8 cellular contexts compared by ENCODE assay signal in genomic region chr2:224442092-224442999, GRCh38. TPM values are rescaled to one million over a fixed set of nuclear protein-coding genes. Genes with fewer than 3 reads are reported as not detected.
DNase-seq lines count a peak whose midpoint lies in the region; ATAC-seq and TF ChIP-seq lines count a peak whose summit lies in the region.

No MANE protein-coding gene starts in this region.

- no peak overlapping the region for H4K91ac ChIP-seq in H9 (ENCODE audit: insufficient read length, low read depth, low read length)

- H2AK5ac ChIP-seq in H9 (ENCODE audit: insufficient read length, low read length): no peak overlapping the region

- no peaks in the 10 kb centered on the region for H3K36me3 Mint-ChIP-seq in activated CD4-positive, alpha-beta memory T cell treated with anti-CD3 and anti-CD28 coated beads for 36 hours
- H3K36me3 Mint-ChIP-seq in stimulated activated effector memory CD8-positive, alpha-beta T cell treated with anti-CD3 and anti-CD28 coated beads, Interleukin-12 subunit alpha, Interleukin-12 subunit beta, amount 100 ng/mL, for 72 hours: no peaks in the 10 kb centered on the region
- peaks cover 0 to 27% (median 2%) of the 10 kb centered on the region in 3 experiments; a peak in 4 of 7 replicates for H3K36me3 Mint-ChIP-seq in H9 (ENCODE audit: insufficient read depth in 1 of 3, low read depth in 3 of 3)

- DNase-seq in CD1c-positive myeloid dendritic cell (ENCODE audit: extremely low spot score): peak; percentile 15
- DNase-seq in activated CD4-positive, alpha-beta memory T cell treated with anti-CD3 and anti-CD28 coated beads for 36 hours: peak; percentile 13
- peak in 1 of 2 donors; percentile 33 for DNase-seq in heart right ventricle
- DNase-seq in stimulated activated effector memory CD8-positive, alpha-beta T cell treated with anti-CD3 and anti-CD28 coated beads, Interleukin-12 subunit alpha, Interleukin-12 subunit beta, amount 100 ng/mL, for 72 hours (ENCODE audit: low spot score in 2 of 2): peak in 1 of 2 donors; percentile 3
- DNase-seq in H9: no peak
- no peak for DNase-seq in midbrain (lab: John Stamatoyannopoulos, UW)
- DNase-seq in NCI-H2227 treated with DMSO at 0.1 percent for 48 hours (lab: John Stamatoyannopoulos, UW): no peak

- H3K14ac ChIP-seq in H9 (ENCODE audit: insufficient read depth, low read length): no peak overlapping the region

- POLR2A ChIA-PET in activated CD4-positive, alpha-beta memory T cell treated with anti-CD3 and anti-CD28 coated beads for 36 hours (lab: Charles Lee): interaction anchor here (1.4 kb wide), 1 partner anchor 41 kb away, joined by 3 read pairs; the partner anchor contains the start of gene FAM124B

- H3K4me1 Mint-ChIP-seq in activated CD4-positive, alpha-beta memory T cell treated with anti-CD3 and anti-CD28 coated beads for 36 hours (ENCODE audit: low read depth): peaks cover 10% of the 10 kb centered on the region
- peaks cover 13% of the 10 kb centered on the region for H3K4me1 Mint-ChIP-seq in stimulated activated effector memory CD8-positive, alpha-beta T cell treated with anti-CD3 and anti-CD28 coated beads, Interleukin-12 subunit alpha, Interleukin-12 subunit beta, amount 100 ng/mL, for 72 hours
- peaks cover 0 to 3% of the 10 kb centered on the region in 2 experiments; a peak in 2 of 4 replicates for H3K4me1 Mint-ChIP-seq in H9

- H3K18ac ChIP-seq in H9 (ENCODE audit: insufficient read length, low read depth, low read length): no peak overlapping the region

- H3K56ac ChIP-seq in H9 (ENCODE audit: insufficient read length, low read depth, low read length): no peak overlapping the region

- no peak overlapping the region for H3K9ac ChIP-seq in H9 (ENCODE audit: extremely low read depth, insufficient read length, low read length)

- no peak for TF ChIP-seq CTCF in heart right ventricle (IDR thresholded peaks at IDR 0.05)
- no peak for TF ChIP-seq CTCF in H9 (conservative IDR thresholded peaks at IDR 0.05)

- peak overlapping the region; percentile 41 to 63 (median 58) for H3K4me3 ChIP-seq in heart right ventricle

- no peaks in the 10 kb centered on the region for H3K23me2 ChIP-seq in H9 (ENCODE audit: insufficient read length, low read depth, low read length, poor library complexity, severe bottlenecking)

- 2% methylated on average over 79 to 85 of the region's 85 CpGs for WGBS in heart right ventricle, 2 donors
- WGBS in H9 (ENCODE audit: extremely low coverage, insufficient read length, low lambda C conversion rate): no CpG with 5 or more reads among the region's 85 CpGs

- no peaks in the 10 kb centered on the region for H4K20me1 ChIP-seq in H9 (ENCODE audit: control insufficient read depth, insufficient read depth, insufficient read length)

- peak; percentile 69 for ATAC-seq in GM19438 (IDR thresholded peaks at IDR 0.05; ENCODE audit: low read depth, unreplicated experiment)
- peak in 5 of 8 donors; percentile 22 to 67 (median 64) for ATAC-seq in heart right ventricle
- ATAC-seq in stimulated activated effector memory CD8-positive, alpha-beta T cell treated with anti-CD3 and anti-CD28 coated beads, Interleukin-12 subunit alpha, Interleukin-12 subunit beta, amount 100 ng/mL, for 72 hours: peak; percentile 55

- no peaks in the 10 kb centered on the region for H3K9me3 Mint-ChIP-seq in activated CD4-positive, alpha-beta memory T cell treated with anti-CD3 and anti-CD28 coated beads for 36 hours
- no peaks in the 10 kb centered on the region for H3K9me3 Mint-ChIP-seq in stimulated activated effector memory CD8-positive, alpha-beta T cell treated with anti-CD3 and anti-CD28 coated beads, Interleukin-12 subunit alpha, Interleukin-12 subunit beta, amount 100 ng/mL, for 72 hours
- H3K9me3 Mint-ChIP-seq in H9: peaks cover 13 to 14% of the 10 kb centered on the region in 2 experiments

- H2BK12ac ChIP-seq in H9 (ENCODE audit: insufficient read length, low read depth, low read length): no peak overlapping the region

- no peak overlapping the region for H3T11ph ChIP-seq in H9 (ENCODE audit: low read length)

- H2AFZ ChIP-seq in H9 (ENCODE audit: low read length): no peak overlapping the region

- CTCF ChIA-PET in activated CD4-positive, alpha-beta memory T cell treated with anti-CD3 and anti-CD28 coated beads for 36 hours (lab: Charles Lee): interaction anchor here (1.1 kb wide), 1 partner anchor 209 kb away, joined by 3 read pairs; no protein-coding TSS in a partner anchor

- H3K4me3 Mint-ChIP-seq in activated CD4-positive, alpha-beta memory T cell treated with anti-CD3 and anti-CD28 coated beads for 36 hours: peak overlapping the region; percentile 51
- peak overlapping the region; percentile 53 for H3K4me3 Mint-ChIP-seq in stimulated activated effector memory CD8-positive, alpha-beta T cell treated with anti-CD3 and anti-CD28 coated beads, Interleukin-12 subunit alpha, Interleukin-12 subunit beta, amount 100 ng/mL, for 72 hours
- peak overlapping the region in 1 of 2 experiments; percentile 55; a peak in 1 of 5 replicates for H3K4me3 Mint-ChIP-seq in H9

- no peaks in the 10 kb centered on the region for H3K36me3 ChIP-seq in heart right ventricle

- peaks cover 40% of the 10 kb centered on the region for H3K27me3 Mint-ChIP-seq in activated CD4-positive, alpha-beta memory T cell treated with anti-CD3 and anti-CD28 coated beads for 36 hours
- no peaks in the 10 kb centered on the region for H3K27me3 Mint-ChIP-seq in H9 (ENCODE audit: low read depth)

- H3K4me1 ChIP-seq in heart right ventricle: peaks cover 0 to 14% (median 9%) of the 10 kb centered on the region in 9 donors
- H3K4me1 ChIP-seq in H9 (ENCODE audit: insufficient read depth, low read length): no peaks in the 10 kb centered on the region

- no peak overlapping the region for H2BK5ac ChIP-seq in H9 (ENCODE audit: insufficient read length, low read length)

- no peak overlapping the region for H4K8ac ChIP-seq in H9 (replicated peaks; ENCODE audit: insufficient read length, low read depth, low read length)

- intact Hi-C loops in activated CD4-positive, alpha-beta memory T cell treated with anti-CD3 and anti-CD28 coated beads for 36 hours (cut with micrococcal nuclease): no loop called here
- intact Hi-C loops in heart right ventricle (cut with DNase I): loop anchor here in 7 of 10 donors (5.0 to 10.0 kb wide), 6 partner anchors 40 to 212 kb away; partner anchors contain the start of gene FAM124B (in 1 of the 7)

- H2BK20ac ChIP-seq in H9 (ENCODE audit: low read depth, low read length, poor library complexity, severe bottlenecking): no peak overlapping the region

- no peak overlapping the region for H3K27ac Mint-ChIP-seq in activated CD4-positive, alpha-beta memory T cell treated with anti-CD3 and anti-CD28 coated beads for 36 hours
- no peak overlapping the region for H3K27ac Mint-ChIP-seq in stimulated activated effector memory CD8-positive, alpha-beta T cell treated with anti-CD3 and anti-CD28 coated beads, Interleukin-12 subunit alpha, Interleukin-12 subunit beta, amount 100 ng/mL, for 72 hours
- H3K27ac Mint-ChIP-seq in H9: no peak overlapping the region; a peak in 1 of 7 replicates

- no peak overlapping the region for H3K4me2 ChIP-seq in H9 (ENCODE audit: insufficient read depth, insufficient read length, low read length)

- H3K9me3 ChIP-seq in heart right ventricle: peaks cover 0 to 10% (median 0%) of the 10 kb centered on the region in 11 donors
- H3K9me3 ChIP-seq in H9 (ENCODE audit: control insufficient read depth, low read depth, low read length): no peaks in the 10 kb centered on the region

- H3K4ac ChIP-seq in H9 (ENCODE audit: low read depth, low read length): no peak overlapping the region

- H3K27ac ChIP-seq in heart right ventricle (peak overlapping the region in 3 of 10 donors; percentile 8 to 64 (median 53)), H9 (ENCODE audit: insufficient read length, low read depth, low read length) (no peak overlapping the region)

- no peak overlapping the region for H3K23ac ChIP-seq in H9 (ENCODE audit: insufficient read length, low read depth, low read length)

- H3K27me3 ChIP-seq in heart right ventricle (peaks cover 0 to 22% (median 10%) of the 10 kb centered on the region in 7 donors), H9 (ENCODE audit: insufficient read depth, low read length) (no peaks in the 10 kb centered on the region)

- no peak overlapping the region for H2BK15ac ChIP-seq in H9 (ENCODE audit: low read depth, low read length)

- H2BK120ac ChIP-seq in H9 (ENCODE audit: low read depth, low read length, poor library complexity, severe bottlenecking): no peak overlapping the region

- no peak overlapping the region for H4K5ac ChIP-seq in H9 (ENCODE audit: insufficient read length, low read depth, low read length)

- H3K79me2 ChIP-seq in H9 (ENCODE audit: insufficient read depth, low read length): no peaks in the 10 kb centered on the region

- H3K79me1 ChIP-seq in H9 (ENCODE audit: insufficient read depth, low read depth, low read length, poor library complexity, severe bottlenecking): no peaks in the 10 kb centered on the region

RNA-seq across cellular contexts. Expression of gene FAM124B, which starts 40.4 kb away (rescaled TPM):
- under 1 TPM; 0.39 to 0.40 TPM for total RNA-seq in activated CD4-positive, alpha-beta memory T cell treated with anti-CD3 and anti-CD28 coated beads for 36 hours
- 1 to 10 TPM in 7 of 10 donors, under 1 TPM in 3; 0.62 to 3.9 (median 1.7) TPM for total RNA-seq in heart right ventricle
- polyA plus RNA-seq in heart right ventricle: 1 to 10 TPM in 1 of 2 donors, under 1 TPM in 1; 0.88 to 3.1 TPM
- 0.83 and 0.94 TPM in 2 replicates for total RNA-seq in H9 (2021)

Comparison
In these comparisons a context has a peak if more than half of its experiments do, and no peak if none do; other contexts are left out.
1. DNase-seq: peak in CD1c-positive myeloid dendritic cell (single experiment) and activated CD4-positive, alpha-beta memory T cell treated with anti-CD3 and anti-CD28 coated beads for 36 hours (single experiment); none in H9 (single experiment), midbrain (single experiment) and NCI-H2227 treated with DMSO at 0.1 percent for 48 hours (single experiment).
2. Peak in every context shown above with its lines, with median percentiles within 50 percentile points of each other: ATAC-seq.